ENCODE assay signal across 8 cellular contexts in genomic region chr15:90387534-90388461, GRCh38. TPM values are rescaled to one million over a fixed set of nuclear protein-coding genes. Genes with fewer than 3 reads are reported as not detected.
DNase-seq lines count a peak whose midpoint lies in the region; ATAC-seq and TF ChIP-seq lines count a peak whose summit lies in the region.

IQGAP1 (plus strand) TSS chr15:90388242; CDS start chr15:90388342, 100 bp downstream.

- WGBS in liver = 4% methylated on average over 62 of the region's 62 CpGs

- peaks cover 29 to 39% (median 38%) of the 10 kb centered on the region in 11 experiments; a peak in 21 of 22 replicates for H4K20me1 ChIP-seq in BLaER1 treated with 17β-estradiol and CSF1 and Interleukin-3, amounts not matched to agents 10 nM and 100 nM

- peaks cover 42 to 52% (median 50%) of the 10 kb centered on the region in 10 experiments for H3K4me1 ChIP-seq in BLaER1 treated with 17β-estradiol and CSF1 and Interleukin-3, amounts not matched to agents 10 nM and 100 nM
- H3K4me1 ChIP-seq in liver (ENCODE audit: control insufficient read depth in 4 of 4, insufficient read depth in 4 of 4, low read length in 3 of 4) = peaks cover 0 to 6% (median under 1%) of the 10 kb centered on the region in 4 donors

- no peak for TF ChIP-seq CTCF in liver (IDR thresholded peaks at IDR 0.05; ENCODE audit: low read depth, low read length, missing input control)

- H3K9me3 ChIP-seq in BLaER1 treated with 17β-estradiol and CSF1 and Interleukin-3, amounts not matched to agents 10 nM and 100 nM (replicated peaks in 1 of 11) = no peaks in the 10 kb centered on the region
- no peaks in the 10 kb centered on the region for H3K9me3 ChIP-seq in liver (ENCODE audit: control insufficient read depth in 4 of 4, low read length in 3 of 4)

- H3K4me2 ChIP-seq in BLaER1 treated with 17β-estradiol and CSF1 and Interleukin-3, amounts not matched to agents 10 nM and 100 nM = peak within 1 kb of the TSS; percentile 88 to 99 (median 91)

- peak within 1 kb of the TSS; percentile 71 to 89 (median 79) for H3K4me3 ChIP-seq in BLaER1 treated with 17β-estradiol and CSF1 and Interleukin-3, amounts not matched to agents 10 nM and 100 nM
- peak within 1 kb of the TSS; percentile 66 to 93 (median 89) for H3K4me3 ChIP-seq in liver (ENCODE audit: low read depth in 1 of 3, low read length in 3 of 3)

- DNase-seq in NCI-H748 (lab: John Stamatoyannopoulos, UW; ENCODE audit: unreplicated experiment) (peak; percentile 93), dermis blood vessel endothelial cell (peak; percentile 97)
- peak; percentile 93 to 96 for DNase-seq in activated CD4-positive, alpha-beta T cell treated with anti-CD3 and anti-CD28 coated beads, Interleukin-2, amount 50 U/mL, for 24 hours (ENCODE audit: low read depth in 1 of 2, low spot score in 1 of 2)
- peak; percentile 98 for DNase-seq in stimulated activated CD4-positive, alpha-beta T cell treated with anti-CD3 and anti-CD28 coated beads, Interleukin-4, amount 100 ng/mL, for 24 hours

- H3K27me3 ChIP-seq in BLaER1 treated with 17β-estradiol and CSF1 and Interleukin-3, amounts not matched to agents 10 nM and 100 nM = no peaks in the 10 kb centered on the region
- H3K27me3 ChIP-seq in liver (ENCODE audit: control insufficient read depth in 4 of 4, insufficient read depth in 4 of 4, low read length in 3 of 4) = no peaks in the 10 kb centered on the region

- H3K27ac ChIP-seq in BLaER1 treated with 17β-estradiol and CSF1 and Interleukin-3, amounts not matched to agents 10 nM and 100 nM = peak within 1 kb of the TSS; percentile 86 to 99 (median 93)
- peak within 1 kb of the TSS; percentile 52 to 90 for H3K27ac ChIP-seq in liver (ENCODE audit: low read depth in 1 of 2, low read length in 2 of 2)

- TF ChIP-seq RAD21 in liver (IDR thresholded peaks at IDR 0.05) = peak in 1 of 2 donors; percentile 27

- peaks cover 23 to 33% (median 24%) of the 10 kb centered on the region in 11 experiments for H3K36me3 ChIP-seq in BLaER1 treated with 17β-estradiol and CSF1 and Interleukin-3, amounts not matched to agents 10 nM and 100 nM
- peaks cover 0 to 3% (median under 1%) of the 10 kb centered on the region in 4 donors for H3K36me3 ChIP-seq in liver (ENCODE audit: control insufficient read depth in 4 of 4, insufficient read depth in 3 of 4, low read depth in 1 of 4, low read length in 3 of 4)

- peak within 1 kb of the TSS; percentile 89 to 100 (median 97) for H3K9ac ChIP-seq in BLaER1 treated with 17β-estradiol and CSF1 and Interleukin-3, amounts not matched to agents 10 nM and 100 nM
- H3K9ac ChIP-seq in liver (ENCODE audit: low read depth in 1 of 2, low read length in 2 of 2) = peak within 1 kb of the TSS; percentile 71 to 77

- ATAC-seq in GM19351 (IDR thresholded peaks at IDR 0.05; ENCODE audit: unreplicated experiment) (peak; percentile 95), HG03521 (IDR thresholded peaks at IDR 0.05; ENCODE audit: unreplicated experiment) (peak; percentile 91)

TF ChIP-seq in liver, 16 proteins besides CTCF, POLR2A, EP300 and RAD21:
- TF ChIP-seq MAX (IDR thresholded peaks at IDR 0.05) (no peak), FOXA2 (IDR thresholded peaks at IDR 0.05) (no peak), HNF4A (conservative IDR thresholded peaks at IDR 0.05) (peak; percentile 17 to 22), TAF1 (conservative IDR thresholded peaks at IDR 0.05) (no peak), EGR1 (IDR thresholded peaks at IDR 0.05; ENCODE audit: low read depth in 2 of 2) (no peak), JUND (IDR thresholded peaks at IDR 0.05) (no peak), SP1 (IDR thresholded peaks at IDR 0.05) (peak; percentile 85), RXRA (IDR thresholded peaks at IDR 0.05) (peak; percentile 43 to 64), ZBTB33 (IDR thresholded peaks at IDR 0.05) (no peak), HNF4G (IDR thresholded peaks at IDR 0.05) (no peak), GABPA (IDR thresholded peaks at IDR 0.05 in 1 of 2, conservative IDR thresholded peaks at IDR 0.05 in 1 of 2) (peak; percentile 45 to 85), NR2F2 (IDR thresholded peaks at IDR 0.05) (no peak), FOXA1 (IDR thresholded peaks at IDR 0.05) (no peak), YY1 (IDR thresholded peaks at IDR 0.05) (peak; percentile 76), REST (IDR thresholded peaks at IDR 0.05) (no peak), ATF3 (IDR thresholded peaks at IDR 0.05) (no peak)

RNA-seq across cellular contexts. Expression of gene IQGAP1, which starts in this region (rescaled TPM):
- 233 and 524 TPM in 2 replicates for total RNA-seq in dermis blood vessel endothelial cell
- 10 to 100 TPM; 37.7 to 50.1 TPM for total RNA-seq in liver
- 10 to 100 TPM in 1 of 2 donors, 1 to 10 TPM in 1; 9.2 to 11.3 TPM for polyA plus RNA-seq in liver

Comparison
In these comparisons a context has a peak if more than half of its experiments do, and no peak if none do; other contexts are left out.
1. Peak in every context shown above with its lines: DNase-seq, ATAC-seq, H3K4me3 ChIP-seq and H3K27ac ChIP-seq.